27 cellular contexts compared by ENCODE assay signal in the genomic region with DNA sequence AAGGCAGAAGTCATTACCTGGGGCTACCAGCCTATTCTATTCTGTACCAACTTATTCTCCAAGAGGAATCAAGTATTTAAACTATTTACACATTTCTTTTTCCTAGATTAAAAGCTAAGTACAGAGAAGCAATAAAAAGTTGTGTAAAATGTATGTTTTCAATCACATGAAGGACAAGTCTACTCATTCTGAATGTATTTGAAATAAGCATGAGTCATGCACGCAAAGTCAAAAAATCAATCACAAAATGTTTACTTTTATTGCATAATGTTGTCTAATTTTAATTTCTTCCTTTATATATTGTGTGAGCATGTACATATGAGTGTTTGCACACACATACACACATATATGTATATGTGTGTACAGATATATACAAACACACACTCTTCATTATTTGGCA.
"Had no signal": no experiment of that assay in that cellular context is flagged by ENCODE, and none has a peak within 500 bp of the region (broad histone marks: within the 10 kb centered on the region; RNA-seq: fewer than 3 reads in every experiment).

No MANE protein-coding gene starts in this region.

- FAIRE-seq: small intestine, urothelium cell line had no signal

- H3K79me2 ChIP-seq: parathyroid adenoma had no signal

- H2AFZ ChIP-seq: parathyroid adenoma had no signal

- H3K9me3 ChIP-seq: neutrophil, ovary, psoas muscle, right lobe of liver, sigmoid colon, stomach, thoracic aorta, thyroid gland, tibial nerve, upper lobe of left lung, vagina had no signal

- H3K27ac ChIP-seq: neutrophil, ovary, parathyroid adenoma, psoas muscle, right lobe of liver, sigmoid colon, stomach, thoracic aorta, thyroid gland, tibial nerve, upper lobe of left lung, vagina had no signal

- DNase-seq: nephron progenitor cell; nucleus accumbens; ovary; posterior cingulate gyrus; psoas muscle; right cardiac atrium; right lobe of liver; sigmoid colon; small intestine; stimulated activated CD4-positive, alpha-beta T cell treated with anti-CD3 and anti-CD28 coated beads, Interleukin-15, amount 100 ng/mL, for 24 hours; stimulated activated CD4-positive, alpha-beta T cell treated with anti-CD3 and anti-CD28 coated beads, Interleukin-2, amount 100 ng/mL, for 24 hours; stimulated activated CD4-positive, alpha-beta T cell treated with anti-CD3 and anti-CD28 coated beads, Interleukin-2, amount 100 ng/mL, for 48 hours; stimulated activated CD4-positive, alpha-beta T cell treated with anti-CD3 and anti-CD28 coated beads, Interleukin-4, amount 100 ng/mL, for 24 hours; stimulated activated naive B cell treated with anti-CD40 and anti-IgM and Interleukin-4, amounts not matched to agents 10 μg/mL and 1 μg/mL and 100 μg/mL, for 72 hours; stimulated activated naive CD4-positive, alpha-beta T cell treated with Interleukin-2 at 50 U/mL for 16 hours; stomach; thyroid gland; trophoblast cell; upper lobe of left lung had no signal

- H3K27me3 ChIP-seq: neutrophil, ovary, right lobe of liver, sigmoid colon, stomach, thyroid gland, tibial nerve, upper lobe of left lung, vagina had no signal

- ATAC-seq: natural killer cell treated with Interleukin-12 subunit alpha and Interleukin-12 subunit beta and Interleukin-15 and Interleukin-18, amount 100 ng/mL, for 72 hours; psoas muscle; right cardiac atrium; right lobe of liver; stimulated activated effector memory CD8-positive, alpha-beta T cell treated with anti-CD3 and anti-CD28 coated beads, Interleukin-12 subunit alpha, Interleukin-12 subunit beta, amount 100 ng/mL, for 72 hours; stimulated activated naive B cell treated with anti-CD40 and anti-IgM and Interleukin-4, amounts not matched to agents 10 μg/mL and 1 μg/mL and 100 μg/mL, for 72 hours had no signal

- H3K4me1 ChIP-seq: parathyroid adenoma, psoas muscle, right lobe of liver, stomach, thyroid gland, tibial nerve, vagina had no signal

- H3K4me3 ChIP-seq: ovary, psoas muscle, right lobe of liver, sigmoid colon, stomach, thoracic aorta, thyroid gland, tibial nerve, upper lobe of left lung, vagina had no signal

- H3K36me3 ChIP-seq: neutrophil, ovary, right lobe of liver, sigmoid colon, stomach, thoracic aorta, thyroid gland, tibial nerve, upper lobe of left lung, vagina had no signal

- H3K9ac ChIP-seq: parathyroid adenoma had no signal
